ENCODE assay signal across 1 cellular context in genomic region chr2:26035110-26035728, GRCh38.
TF ChIP-seq lines count a peak whose summit lies in the region.

No MANE protein-coding gene starts in this region.

TF ChIP-seq in GM12878, 131 proteins besides CTCF, POLR2A, EP300 and RAD21 (continued from another document):
- peak; percentile 36; the same call in 1 of the 2 replicates for TF ChIP-seq RELB (IDR thresholded peaks at IDR 0.05; ENCODE audit: low read depth)
